ENCODE assay signal across 8 cellular contexts in genomic region chr12:21502164-21502496, GRCh38. TPM values are rescaled to one million over a fixed set of nuclear protein-coding genes. Genes with fewer than 3 reads are reported as not detected.
DNase-seq lines count a peak whose midpoint lies in the region; ATAC-seq and TF ChIP-seq lines count a peak whose summit lies in the region.

No MANE protein-coding gene starts in this region.

- peaks cover 4% of the 10 kb centered on the region for H3F3A ChIP-seq in smooth muscle cell (ENCODE audit: low read depth)

- H4K20me1 ChIP-seq in smooth muscle cell (ENCODE audit: low read depth), result peaks cover 49% of the 10 kb centered on the region

- H3K4me2 ChIP-seq in smooth muscle cell, result peak overlapping the region; percentile 97

- WGBS in smooth muscle cell (ENCODE audit: low lambda C conversion rate), result 3% methylated on average over 13 of the region's 14 CpGs

- H3K27ac Mint-ChIP-seq in activated T-helper 2 cell treated with anti-CD3 and anti-CD28 coated beads, Interferon-gamma antibody, Interleukin-2, Interleukin-4, amounts not matched to agents 10 μg/mL and 5 μg/mL and 100 μg/mL, durations not matched to agents 14 hours and 24 hours and 36 hours, result no peak overlapping the region

- H3K4me3 Mint-ChIP-seq in activated T-helper 2 cell treated with anti-CD3 and anti-CD28 coated beads, Interferon-gamma antibody, Interleukin-2, Interleukin-4, amounts not matched to agents 10 μg/mL and 5 μg/mL and 100 μg/mL, durations not matched to agents 14 hours and 24 hours and 36 hours (ENCODE audit: low read depth), result no peak overlapping the region

- intact Hi-C loops in activated T-helper 2 cell treated with anti-CD3 and anti-CD28 coated beads, Interferon-gamma antibody, Interleukin-2, Interleukin-4, amounts not matched to agents 10 μg/mL and 5 μg/mL and 100 μg/mL, durations not matched to agents 14 hours and 24 hours and 36 hours (cut with micrococcal nuclease), result loop anchor here (1.0 to 10.0 kb wide), 3 partner anchors 140 to 1123 kb away; partner anchors contain the start of genes ETNK1 and LDHB
- intact Hi-C loops in left cardiac atrium (cut with DNase I), result no loop called here

- H3K27me3 ChIP-seq in ACC112 (ENCODE audit: insufficient read depth, low read length) (no peaks in the 10 kb centered on the region), smooth muscle cell (ENCODE audit: low read depth) (no peaks in the 10 kb centered on the region)

- ATAC-seq in left cardiac atrium (peak; percentile 8 to 27), HG03439 (IDR thresholded peaks at IDR 0.05; ENCODE audit: unreplicated experiment) (no peak)

- H2AFZ ChIP-seq in ACC112 (ENCODE audit: low read length, unreplicated experiment), result peak overlapping the region; percentile 24
- H2AFZ ChIP-seq in smooth muscle cell (ENCODE audit: low read depth), result peak overlapping the region; percentile 73

- peak overlapping the region; percentile 98 for H3K9ac ChIP-seq in smooth muscle cell (ENCODE audit: low read depth)

- DNase-seq in LNCaP clone FGC (ENCODE audit: low read depth), result no peak
- peak; percentile 24 for DNase-seq in activated T-helper 2 cell treated with anti-CD3 and anti-CD28 coated beads, Interferon-gamma antibody, Interleukin-2, Interleukin-4, amounts not matched to agents 10 μg/mL and 5 μg/mL and 100 μg/mL, durations not matched to agents 14 hours and 24 hours and 36 hours (ENCODE audit: low spot score)
- DNase-seq in left cardiac atrium, result no peak
- DNase-seq in smooth muscle cell (lab: John Stamatoyannopoulos, UW; ENCODE audit: unreplicated experiment), result no peak
- no peak for DNase-seq in islet precursor cell

- H3K79me2 ChIP-seq in ACC112 (ENCODE audit: control insufficient read depth, insufficient read depth, low read length, unreplicated experiment) (peaks cover 95% of the 10 kb centered on the region), smooth muscle cell (ENCODE audit: low read depth) (peaks cover 80% of the 10 kb centered on the region)

- H3K4me3 ChIP-seq in ACC112 (ENCODE audit: low read depth, low read length) (peak overlapping the region; percentile 82), GM12875 (ENCODE audit: low read depth, low read length) (peak overlapping the region; percentile 77), LNCaP clone FGC (ENCODE audit: low read depth, low read length) (peak overlapping the region; percentile 90), smooth muscle cell (peak overlapping the region; percentile 94)

- H3K27ac ChIP-seq in ACC112 (ENCODE audit: low read depth, low read length), result peak overlapping the region; percentile 89
- peak overlapping the region; percentile 97 for H3K27ac ChIP-seq in smooth muscle cell (ENCODE audit: low read depth)

- peaks cover 37% of the 10 kb centered on the region for H3K36me3 Mint-ChIP-seq in activated T-helper 2 cell treated with anti-CD3 and anti-CD28 coated beads, Interferon-gamma antibody, Interleukin-2, Interleukin-4, amounts not matched to agents 10 μg/mL and 5 μg/mL and 100 μg/mL, durations not matched to agents 14 hours and 24 hours and 36 hours (ENCODE audit: low read depth)

- peaks cover 33% of the 10 kb centered on the region for H3K4me1 ChIP-seq in ACC112 (ENCODE audit: control insufficient read depth, insufficient read depth, low read length, unreplicated experiment)
- peaks cover 26% of the 10 kb centered on the region for H3K4me1 ChIP-seq in smooth muscle cell (ENCODE audit: low read depth)

- H3K36me3 ChIP-seq in ACC112 (ENCODE audit: insufficient read depth, low read length), result peaks cover 20% of the 10 kb centered on the region
- H3K36me3 ChIP-seq in smooth muscle cell (ENCODE audit: low read depth), result no peaks in the 10 kb centered on the region

- no peaks in the 10 kb centered on the region for H3K27me3 Mint-ChIP-seq in activated T-helper 2 cell treated with anti-CD3 and anti-CD28 coated beads, Interferon-gamma antibody, Interleukin-2, Interleukin-4, amounts not matched to agents 10 μg/mL and 5 μg/mL and 100 μg/mL, durations not matched to agents 14 hours and 24 hours and 36 hours (ENCODE audit: low read depth)

- peaks cover 41% of the 10 kb centered on the region for H3K4me1 Mint-ChIP-seq in activated T-helper 2 cell treated with anti-CD3 and anti-CD28 coated beads, Interferon-gamma antibody, Interleukin-2, Interleukin-4, amounts not matched to agents 10 μg/mL and 5 μg/mL and 100 μg/mL, durations not matched to agents 14 hours and 24 hours and 36 hours (ENCODE audit: low read depth)

- no peaks in the 10 kb centered on the region for H3K9me3 ChIP-seq in smooth muscle cell (replicated peaks; ENCODE audit: low read depth)

- no peaks in the 10 kb centered on the region for H3K9me3 Mint-ChIP-seq in activated T-helper 2 cell treated with anti-CD3 and anti-CD28 coated beads, Interferon-gamma antibody, Interleukin-2, Interleukin-4, amounts not matched to agents 10 μg/mL and 5 μg/mL and 100 μg/mL, durations not matched to agents 14 hours and 24 hours and 36 hours

- TF ChIP-seq CTCF in GM12875 (IDR thresholded peaks at IDR 0.05; ENCODE audit: borderline replicate concordance, insufficient read depth, low read depth, low read length) (no peak), LNCaP clone FGC (IDR thresholded peaks at IDR 0.05; ENCODE audit: control insufficient read depth, extremely low read depth, insufficient read depth) (no peak), smooth muscle cell (IDR thresholded peaks at IDR 0.05; ENCODE audit: borderline replicate concordance, insufficient read depth, poor library complexity, severe bottlenecking) (no peak)

RNA-seq across cellular contexts. Expression of gene GOLT1B, which starts 0.5 kb away (rescaled TPM):
- total RNA-seq in activated T-helper 2 cell treated with anti-CD3 and anti-CD28 coated beads, Interferon-gamma antibody, Interleukin-2, Interleukin-4, amounts not matched to agents 10 μg/mL and 5 μg/mL and 100 μg/mL, durations not matched to agents 14 hours and 24 hours and 36 hours, result 42.2 and 46.1 TPM in 2 replicates
- total RNA-seq in left cardiac atrium (10 to 100 TPM; 24.9 to 29.7 TPM), smooth muscle cell (184 and 250 TPM in 2 replicates)
- polyA plus RNA-seq in smooth muscle cell, result 81.6 and 99.5 TPM in 2 replicates

RNA-seq across cellular contexts. Expression of gene RECQL, which starts 0.7 kb away (rescaled TPM):
- 68.4 and 69.0 TPM in 2 replicates for total RNA-seq in activated T-helper 2 cell treated with anti-CD3 and anti-CD28 coated beads, Interferon-gamma antibody, Interleukin-2, Interleukin-4, amounts not matched to agents 10 μg/mL and 5 μg/mL and 100 μg/mL, durations not matched to agents 14 hours and 24 hours and 36 hours
- total RNA-seq in left cardiac atrium (10 to 100 TPM; 19.9 to 23.9 TPM), smooth muscle cell (75.3 and 99.4 TPM in 2 replicates)
- polyA plus RNA-seq in smooth muscle cell, result 27.0 and 34.5 TPM in 2 replicates

RNA-seq across cellular contexts. Expression of gene SPX, which starts 24.0 kb away (rescaled TPM):
- total RNA-seq in activated T-helper 2 cell treated with anti-CD3 and anti-CD28 coated beads, Interferon-gamma antibody, Interleukin-2, Interleukin-4, amounts not matched to agents 10 μg/mL and 5 μg/mL and 100 μg/mL, durations not matched to agents 14 hours and 24 hours and 36 hours, result 1.1 and 1.6 TPM in 2 replicates
- 1 to 10 TPM; 2.6 to 6.5 TPM for total RNA-seq in left cardiac atrium
- total RNA-seq in smooth muscle cell, result 0.40 and 0.49 TPM in 2 replicates
- 0.30 TPM in 1 of 2 replicates, not detected in the other for polyA plus RNA-seq in smooth muscle cell
